ENCODE assay signal across 8 cellular contexts in the genomic region with DNA sequence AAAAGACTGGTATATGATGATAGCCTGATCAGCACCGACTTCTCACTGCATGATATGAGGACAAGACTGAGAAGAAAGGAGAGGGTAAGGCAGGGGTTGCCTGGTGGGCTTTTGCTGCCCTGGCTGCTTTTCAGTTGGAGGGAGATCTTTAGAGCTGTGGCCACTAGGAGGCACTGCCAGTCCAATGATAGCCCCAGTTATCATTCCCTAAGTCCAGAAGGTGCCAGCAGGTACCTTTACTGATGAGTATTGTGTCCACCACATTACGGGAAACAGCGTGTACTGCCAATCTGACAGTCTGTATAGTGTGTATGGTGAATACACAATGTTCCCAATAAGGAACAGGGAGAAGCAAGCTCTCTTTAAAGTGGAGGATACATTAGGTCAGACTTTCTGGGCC. TPM values are rescaled to one million over a fixed set of nuclear protein-coding genes. Genes with fewer than 3 reads are reported as not detected.
A peak's percentile ranks its signal among the peaks of the same experiment; 100 is the strongest.
DNase-seq lines count a peak whose midpoint lies in the region; ATAC-seq and TF ChIP-seq lines count a peak whose summit lies in the region.

No MANE protein-coding gene starts in this region.

- H3K4me1 Mint-ChIP-seq in nephron: no peaks in the 10 kb centered on the region

- POLR2A ChIA-PET in BJ (lab: Charles Lee): no interaction called here

- H3K4me1 ChIP-seq in body of pancreas: peaks cover 5% of the 10 kb centered on the region

- H3K4me3 ChIP-seq in BJ (ENCODE audit: low read depth, low read length) (no peak overlapping the region), body of pancreas (no peak overlapping the region)

- CTCF ChIA-PET in BJ (lab: Yijun Ruan, JAX): interaction anchor here (0.6 to 2.4 kb wide), 16 partner anchors 10 to 506 kb away, joined by 3 to 30 read pairs (median 3); no protein-coding TSS in a partner anchor

- 40 to 43% methylated on average over 3 of the region's 3 CpGs for WGBS in body of pancreas, 2 donors

- intact Hi-C loops in body of pancreas (cut with DNase I): no loop called here

- TF ChIP-seq CTCF in BJ (IDR thresholded peaks at IDR 0.05; ENCODE audit: insufficient read depth, low read depth, low read length) (peak; percentile 52), body of pancreas (IDR thresholded peaks at IDR 0.05) (peak in 6 of 7 experiments; percentile 15 to 50 (median 41)), nephron (IDR thresholded peaks at IDR 0.05; ENCODE audit: unreplicated experiment in 3 of 3) (peak in 2 of 3 experiments; percentile 15 to 45)

- peaks cover 55% of the 10 kb centered on the region for H3K27me3 Mint-ChIP-seq in nephron (ENCODE audit: low read depth)

- H3K9me3 ChIP-seq in body of pancreas: no peaks in the 10 kb centered on the region

- H3K9me3 Mint-ChIP-seq in nephron: peaks cover 20% of the 10 kb centered on the region

- DNase-seq in BJ (ENCODE audit: low read depth) (no peak), NCI-H187 treated with DMSO at 0.1 percent for 48 hours (lab: John Stamatoyannopoulos, UW) (peak; percentile 32), body of pancreas (peak; percentile 15 to 56 (median 30)), pons (ENCODE audit: low spot score) (no peak), superior temporal gyrus (ENCODE audit: extremely low spot score) (no peak)

- no peak overlapping the region for H3K4me3 Mint-ChIP-seq in nephron

- no peak overlapping the region for H3K27ac ChIP-seq in body of pancreas

- peak; percentile 69 for ATAC-seq in GM18867 (IDR thresholded peaks at IDR 0.05; ENCODE audit: unreplicated experiment)
- ATAC-seq in body of pancreas: no peak
- ATAC-seq in activated CD4-positive, CD25-positive, alpha-beta regulatory T cell treated with anti-CD3 and anti-CD28 coated beads, Interleukin-2, amount 50 U/mL, for 24 hours: no peak

- no peak for TF ChIP-seq POLR2A in body of pancreas (IDR thresholded peaks at IDR 0.05)

- no peak overlapping the region for H3K27ac Mint-ChIP-seq in nephron

- H3K27me3 ChIP-seq in BJ (ENCODE audit: control insufficient read depth, insufficient read depth, low read length) (peaks cover 3% of the 10 kb centered on the region; the same call in 1 of the 2 replicates), body of pancreas (no peaks in the 10 kb centered on the region)

- no peaks in the 10 kb centered on the region for H3K36me3 ChIP-seq in BJ (ENCODE audit: control insufficient read depth, insufficient read depth, low read length)
- H3K36me3 ChIP-seq in body of pancreas (replicated peaks in 1 of 2; ENCODE audit: insufficient read depth in 1 of 2, low read depth in 2 of 2): no peaks in the 10 kb centered on the region

- no peaks in the 10 kb centered on the region for H3K36me3 Mint-ChIP-seq in nephron (ENCODE audit: low read depth)

RNA-seq across cellular contexts. Expression of a gene that starts 55.8 kb away (rescaled TPM):
- not detected in 2 replicates for polyA plus RNA-seq in BJ (2011; rRNA removed)
- polyA minus RNA-seq in BJ (2011; rRNA and poly(A)+ RNA removed): not detected in 2 replicates
- not detected for total RNA-seq in body of pancreas

Comparison
In these comparisons a context has a peak if more than half of its experiments do, and no peak if none do; other contexts are left out.
1. DNase-seq: peak in NCI-H187 treated with DMSO at 0.1 percent for 48 hours (single experiment) and body of pancreas (4 of 4); none in BJ (single experiment), pons (single experiment) and superior temporal gyrus (single experiment).
2. Peak in every context shown above with its lines, with median percentiles within 50 percentile points of each other: CTCF ChIP-seq.